14 cellular contexts compared by ENCODE assay signal in the genomic region with DNA sequence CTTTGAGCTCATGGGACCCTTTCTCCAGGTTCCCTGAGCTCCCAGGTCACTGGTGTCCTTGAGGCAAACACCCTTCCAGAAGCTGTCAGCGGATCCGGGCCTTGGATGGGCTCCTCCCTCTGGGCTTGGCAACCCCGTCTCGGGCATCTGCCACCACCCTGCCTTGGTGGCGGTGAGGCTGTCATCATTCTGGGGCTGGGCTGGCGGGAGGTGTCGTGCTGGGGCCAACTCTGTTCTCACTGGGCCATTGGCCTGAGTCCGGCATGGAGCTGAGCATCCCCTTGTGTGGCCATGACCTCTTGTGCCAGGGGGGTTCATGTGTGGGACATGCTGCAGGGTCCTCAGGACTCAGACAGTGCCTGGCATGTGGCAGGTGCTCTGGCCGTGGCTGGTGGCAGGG.
"Had no signal": no experiment of that assay in that cellular context is flagged by ENCODE, and none has a peak within 500 bp of the region (broad histone marks: within the 10 kb centered on the region; RNA-seq: fewer than 3 reads in every experiment).

No MANE protein-coding gene starts in this region.

- ATAC-seq: activated T-cell treated with anti-CD3 and anti-CD28 coated beads, Interleukin-2, amount 50 U/mL, for 72 hours; naive thymus-derived CD8-positive, alpha-beta T cell; stimulated activated naive CD8-positive, alpha-beta T cell treated with anti-CD3 and anti-CD28 coated beads, Interleukin-15, amount 100 ng/mL, for 72 hours had no signal

- H3K4me3 ChIP-seq: adrenal gland, esophagus squamous epithelium, SK-N-MC had no signal

- H3K27ac ChIP-seq: adrenal gland, SK-N-MC, WERI-Rb-1 had no signal

- H3K9me3 ChIP-seq: adrenal gland, esophagus squamous epithelium had no signal

- H3K27me3 ChIP-seq: adrenal gland, esophagus squamous epithelium had no signal

- DNase-seq: activated CD4-positive, alpha-beta T cell treated with anti-CD3 and anti-CD28 coated beads for 1 hour; activated CD8-positive, alpha-beta memory T cell treated with anti-CD3 and anti-CD28 coated beads for 24 hours; activated effector memory CD4-positive, alpha-beta T cell treated with anti-CD3 and anti-CD28 coated beads, Interleukin-2, amount 50 U/mL, for 16 hours; activated T-cell treated with anti-CD3 and anti-CD28 coated beads, Interleukin-2, amount 50 U/mL, for 72 hours; adrenal gland; dermis blood vessel endothelial cell; esophagus squamous epithelium; hippocampal formation; islet precursor cell; naive thymus-derived CD8-positive, alpha-beta T cell; stimulated activated CD4-positive, alpha-beta T cell treated with anti-CD3 and anti-CD28 coated beads, Interleukin-4, amount 100 ng/mL, for 1 hour; stimulated activated naive CD8-positive, alpha-beta T cell treated with anti-CD3 and anti-CD28 coated beads, Interleukin-15, amount 100 ng/mL, for 72 hours had no signal

- H3K36me3 ChIP-seq: adrenal gland, esophagus squamous epithelium, WERI-Rb-1 had no signal
